Comparison of ENCODE assay signal across 11 cellular contexts in the genomic region with DNA sequence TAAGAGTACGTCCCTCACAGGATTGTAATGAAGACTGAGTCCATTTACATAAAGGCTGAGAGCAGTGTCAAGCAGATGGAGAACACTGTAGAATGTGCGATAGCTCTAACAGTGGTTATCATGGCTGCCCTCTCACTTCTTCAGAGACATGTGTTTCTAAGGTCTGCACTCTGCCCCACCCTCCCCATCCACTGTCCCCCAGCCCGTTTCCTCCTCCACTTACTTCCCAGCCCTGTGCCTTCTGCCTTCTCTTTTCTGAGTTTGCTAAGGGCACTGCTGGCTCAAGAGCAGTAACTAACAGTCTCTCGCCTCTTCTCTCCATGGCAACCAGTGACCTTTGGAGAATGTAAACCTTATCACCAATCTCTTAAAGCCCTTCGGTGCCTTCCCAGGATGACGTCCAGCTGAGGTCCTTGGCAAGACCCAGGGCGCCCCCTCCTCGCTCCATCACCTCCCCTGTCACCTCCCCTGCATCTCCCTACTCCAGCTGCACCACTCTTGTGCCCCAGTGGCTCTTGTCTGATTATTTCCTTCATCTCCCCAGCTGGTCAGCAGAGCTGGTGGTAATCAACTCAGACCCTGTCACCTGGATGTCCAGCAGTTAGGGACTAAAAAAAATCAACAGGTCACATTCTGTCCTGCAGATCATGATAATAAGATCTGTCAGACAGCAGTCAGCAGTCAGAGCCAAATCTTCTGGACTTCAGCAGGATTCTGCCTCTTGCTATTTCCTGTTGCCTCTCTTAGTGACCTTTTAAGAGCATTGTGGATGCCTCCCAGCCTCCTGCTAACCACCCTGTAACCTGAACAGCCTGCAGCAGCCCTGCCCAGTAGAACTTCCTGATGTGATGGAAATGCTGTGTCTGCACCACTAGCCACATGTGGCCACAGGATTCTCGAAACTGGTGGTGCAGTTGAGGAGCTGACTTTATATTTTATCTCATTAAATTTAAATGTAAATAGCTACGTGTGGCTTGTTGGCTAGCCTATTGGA. TPM values are rescaled to one million over a fixed set of nuclear protein-coding genes. Genes with fewer than 3 reads are reported as not detected.
A peak's percentile ranks its signal among the peaks of the same experiment; 100 is the strongest.
DNase-seq lines count a peak whose midpoint lies in the region; ATAC-seq, FAIRE-seq and TF ChIP-seq lines count a peak whose summit lies in the region.
"Had no signal": no experiment of that assay in that cellular context is flagged by ENCODE, and none has a peak within 500 bp of the region (broad histone marks: within the 10 kb centered on the region; RNA-seq: fewer than 3 reads in every experiment).

No MANE protein-coding gene starts in this region.

- BruUV-seq in HepG2 (replicated peaks; lab: Mats Ljungman, UMichigan): no TSS peak

- POLR2A ChIA-PET in HepG2 (lab: Yijun Ruan, JAX): no interaction called here
- POLR2A ChIA-PET in activated CD8-positive, alpha-beta T cell treated with anti-CD3 and anti-CD28 coated beads, Interleukin-2, amount 10 ng/mL, durations not matched to agents 7 days and 5 days (lab: Charles Lee): no interaction called here

- H3K9ac ChIP-seq in HepG2 (ENCODE audit: insufficient read depth, low read depth, low read length): no peak overlapping the region
- H3K9ac ChIP-seq in Karpas-422 (ENCODE audit: low read length): no peak overlapping the region

- H3K9me3 ChIP-seq in right lobe of liver (no peaks in the 10 kb centered on the region), HepG2 (ENCODE audit: low read length) (no peaks in the 10 kb centered on the region), Karpas-422 (ENCODE audit: low read length) (no peaks in the 10 kb centered on the region)

- H3K9me2 ChIP-seq in Karpas-422 (replicated peaks; ENCODE audit: insufficient read depth, low read length): no peaks in the 10 kb centered on the region

- H3K4me1 Mint-ChIP-seq in activated CD8-positive, alpha-beta T cell treated with anti-CD3 and anti-CD28 coated beads, Interleukin-2, amount 10 ng/mL, durations not matched to agents 7 days and 5 days (ENCODE audit: low read depth): peaks cover 37% of the 10 kb centered on the region

- no peak for TF ChIP-seq EP300 in HepG2 (IDR thresholded peaks at IDR 0.05; ENCODE audit: low read depth in 2 of 2, low read length in 2 of 2)
- no peak for TF ChIP-seq EP300 in HepG2 (CRISPR knock-in tag; IDR thresholded peaks at IDR 0.05; ENCODE audit: borderline replicate concordance)

- TF ChIP-seq CTCF in right lobe of liver (IDR thresholded peaks at IDR 0.05) (no peak), HepG2 (CRISPR knock-in tag; IDR thresholded peaks at IDR 0.05) (no peak)

- H3K36me3 Mint-ChIP-seq in activated CD8-positive, alpha-beta T cell treated with anti-CD3 and anti-CD28 coated beads, Interleukin-2, amount 10 ng/mL, durations not matched to agents 7 days and 5 days (ENCODE audit: low read depth): peaks cover 20% of the 10 kb centered on the region

- H3K4me3 Mint-ChIP-seq in activated CD8-positive, alpha-beta T cell treated with anti-CD3 and anti-CD28 coated beads, Interleukin-2, amount 10 ng/mL, durations not matched to agents 7 days and 5 days: peak overlapping the region; percentile 10

- WGBS in right lobe of liver (ENCODE audit: insufficient coverage, low coverage, low lambda C conversion rate, missing lambda C conversion rate): 53% methylated on average over 9 of the region's 10 CpGs
- WGBS in HepG2 (ENCODE audit: low lambda C conversion rate): 94% methylated on average over 10 of the region's 10 CpGs

- H3K4me1 ChIP-seq in right lobe of liver: peaks cover 0 to 8% (median 3%) of the 10 kb centered on the region in 4 donors
- peaks cover 49% of the 10 kb centered on the region for H3K4me1 ChIP-seq in HepG2 (ENCODE audit: insufficient read depth, low read length)
- no peaks in the 10 kb centered on the region for H3K4me1 ChIP-seq in Karpas-422 (ENCODE audit: low read length)

- no peaks in the 10 kb centered on the region for H3K27me3 ChIP-seq in right lobe of liver
- H3K27me3 ChIP-seq in HepG2 (ENCODE audit: control insufficient read depth in 1 of 2, insufficient read depth in 2 of 2, low read length in 2 of 2): no peaks in the 10 kb centered on the region
- no peaks in the 10 kb centered on the region for H3K27me3 ChIP-seq in Karpas-422 (ENCODE audit: low read length)

- intact Hi-C loops in right lobe of liver (cut with DNase I) (no loop called here), HepG2 (cut with micrococcal nuclease; ENCODE audit: unreplicated experiment) (no loop called here)

- DNase-seq in right lobe of liver: no peak
- no peak for DNase-seq in HepG2 (ENCODE audit: low spot score)
- peak; percentile 56 for DNase-seq in activated CD8-positive, alpha-beta T cell treated with anti-CD3 and anti-CD28 coated beads, Interleukin-2, amount 10 ng/mL, durations not matched to agents 7 days and 5 days
- DNase-seq in hepatic stellate cell (ENCODE audit: low spot score): peak; percentile 25
- no peak for DNase-seq in NCI-H187 treated with DMSO at 0.1 percent for 48 hours (lab: John Stamatoyannopoulos, UW)
- no peak for DNase-seq in stimulated activated CD8-positive, alpha-beta memory T cell treated with anti-CD3 and anti-CD28 coated beads, Interleukin-4, amount 100 ng/mL, for 48 hours
- DNase-seq in Karpas-422: no peak
- no peak for DNase-seq in NCI-H748 (lab: John Stamatoyannopoulos, UW; ENCODE audit: unreplicated experiment)
- DNase-seq: hippocampal formation had no signal

- H3K27ac Mint-ChIP-seq in activated CD8-positive, alpha-beta T cell treated with anti-CD3 and anti-CD28 coated beads, Interleukin-2, amount 10 ng/mL, durations not matched to agents 7 days and 5 days: peak overlapping the region; percentile 65

- TF ChIP-seq RAD21 in HepG2 (CRISPR knock-in tag; IDR thresholded peaks at IDR 0.05): no peak

- no peak for FAIRE-seq in HepG2 (lab: Jason Lieb, UNC)

- H3K4me2 ChIP-seq in HepG2 (ENCODE audit: low read depth, low read length) (no peak overlapping the region), Karpas-422 (ENCODE audit: low read depth, low read length, poor library complexity, severe bottlenecking) (no peak overlapping the region)

- ATAC-seq in right lobe of liver (peak; percentile 42 to 69 (median 48)), HepG2 (no peak; the same call in 2 of the 3 replicates)
- peak; percentile 84 for ATAC-seq in activated CD8-positive, alpha-beta T cell treated with anti-CD3 and anti-CD28 coated beads, Interleukin-2, amount 10 ng/mL, durations not matched to agents 7 days and 5 days
- ATAC-seq: HCT116 had no signal

- H3K36me3 ChIP-seq in right lobe of liver (peaks cover 0 to 18% (median 9%) of the 10 kb centered on the region in 4 donors), HepG2 (replicated peaks in 1 of 2; ENCODE audit: control insufficient read depth in 1 of 2, insufficient read depth in 2 of 2, low read length in 2 of 2) (peaks cover 15 to 64% of the 10 kb centered on the region in 2 experiments), Karpas-422 (ENCODE audit: insufficient read depth, low read length) (0 out of 2 replicates have a peak, but pooled peaks cover 5% of the 10 kb centered on the region)

- no peak for TF ChIP-seq POLR2A in right lobe of liver (IDR thresholded peaks at IDR 0.05)
- no peak for TF ChIP-seq POLR2A in HepG2 (IDR thresholded peaks at IDR 0.05; ENCODE audit: insufficient read depth in 1 of 2, low read depth in 2 of 2, low read length in 2 of 2)

- no peaks in the 10 kb centered on the region for H3K9me3 Mint-ChIP-seq in activated CD8-positive, alpha-beta T cell treated with anti-CD3 and anti-CD28 coated beads, Interleukin-2, amount 10 ng/mL, durations not matched to agents 7 days and 5 days (ENCODE audit: insufficient read depth)

- H3K79me2 ChIP-seq in HepG2 (ENCODE audit: insufficient read depth, low read length) (peaks cover 59% of the 10 kb centered on the region), Karpas-422 (ENCODE audit: low read length) (peaks cover 73% of the 10 kb centered on the region)

- H4K20me1 ChIP-seq in HepG2 (ENCODE audit: insufficient read depth, low read length) (peaks cover 3% of the 10 kb centered on the region; the same call in 1 of the 2 replicates), Karpas-422 (ENCODE audit: insufficient read depth, low read depth, low read length) (no peaks in the 10 kb centered on the region)

- H3K27ac ChIP-seq in right lobe of liver (no peak overlapping the region), HepG2 (ENCODE audit: extremely low read length, insufficient read depth, low read length) (no peak overlapping the region), Karpas-422 (ENCODE audit: low read length) (no peak overlapping the region)

- H3K27me3 Mint-ChIP-seq in activated CD8-positive, alpha-beta T cell treated with anti-CD3 and anti-CD28 coated beads, Interleukin-2, amount 10 ng/mL, durations not matched to agents 7 days and 5 days (ENCODE audit: low read depth): no peaks in the 10 kb centered on the region

- H2AFZ ChIP-seq in HepG2 (ENCODE audit: low read length) (no peak overlapping the region), Karpas-422 (ENCODE audit: low read length) (no peak overlapping the region)

- in situ Hi-C loops in HepG2 (cut with HindIII; ENCODE audit: extremely low pct_ligation_motif_present, low pct_unique_long_range_greater_than_20kb): no loop called here

- CTCF ChIA-PET in HepG2 (lab: Yijun Ruan, JAX; ENCODE audit: low intra/inter-chr PET ratio, low total read pairs): no interaction called here
- CTCF ChIA-PET in activated CD8-positive, alpha-beta T cell treated with anti-CD3 and anti-CD28 coated beads, Interleukin-2, amount 10 ng/mL, durations not matched to agents 7 days and 5 days (lab: Charles Lee): interaction anchor here (1.1 to 4.7 kb wide), 3 partner anchors 9 to 148 kb away, joined by 5 to 30 read pairs (median 9); a partner anchor contains a TSS

- H3K4me3 ChIP-seq in right lobe of liver (no peak overlapping the region), HepG2 (replicated peaks in 1 of 3; ENCODE audit: insufficient read depth in 1 of 3, low read depth in 2 of 3, low read length in 3 of 3) (no peak overlapping the region), Karpas-422 (ENCODE audit: low read length) (no peak overlapping the region)

RNA-seq across cellular contexts. Expression of a gene that starts 9.0 kb away (rescaled TPM):
- total RNA-seq in right lobe of liver: 10 to 100 TPM; 12.5 to 30.4 (median 24.7) TPM
- 24.1 and 30.0 TPM in 2 replicates for total RNA-seq in HepG2 (2016; rRNA removed; fragmentation: Illumina TruSeq; extraction: Trizol)
- 25.5 and 29.4 TPM in 2 replicates for total RNA-seq in HepG2 (2016; cell fraction: cytosol; rRNA removed; fragmentation: Illumina TruSeq; extraction: Trizol; ENCODE audit: low read depth)
- 24.7 and 31.9 TPM in 2 replicates for total RNA-seq in HepG2 (2016; cell fraction: insoluble cytoplasmic fraction; rRNA removed; fragmentation: Illumina TruSeq; extraction: Trizol)
- total RNA-seq in HepG2 (2016; cell fraction: membrane; rRNA removed; fragmentation: Illumina TruSeq; extraction: Trizol): 28.9 and 35.6 TPM in 2 replicates
- total RNA-seq in HepG2 (2016; cell fraction: nucleus; rRNA removed; fragmentation: Illumina TruSeq; extraction: Trizol): 15.6 and 16.2 TPM in 2 replicates
- 19.7 and 26.0 TPM in 2 replicates for polyA plus RNA-seq in HepG2 (2011; rRNA removed)
- polyA plus RNA-seq in HepG2 (2011; cell fraction: cytosol; rRNA removed): 28.8 and 35.4 TPM in 2 replicates
- 8.9 and 9.0 TPM in 2 replicates for polyA plus RNA-seq in HepG2 (2011; cell fraction: nucleus; rRNA removed)
- polyA plus RNA-seq in HepG2 (2012): 30.1 and 34.1 TPM in 2 replicates
- polyA plus RNA-seq in HepG2 (2016; cell fraction: cytosol; fragmentation: Illumina TruSeq; extraction: Trizol; ENCODE audit: low read depth): 109 and 135 TPM in 2 replicates
- polyA plus RNA-seq in HepG2 (2016; cell fraction: insoluble cytoplasmic fraction; fragmentation: Illumina TruSeq; extraction: Trizol; ENCODE audit: low read depth): 95.1 and 107 TPM in 2 replicates
- 101 and 113 TPM in 2 replicates for polyA plus RNA-seq in HepG2 (2016; cell fraction: membrane; fragmentation: Illumina TruSeq; extraction: Trizol; ENCODE audit: low read depth)
- 51.3 and 52.8 TPM in 2 replicates for polyA plus RNA-seq in HepG2 (2016; cell fraction: nucleus; fragmentation: Illumina TruSeq; extraction: Trizol; ENCODE audit: insufficient read depth, low read depth)
- polyA minus RNA-seq in HepG2 (2011; rRNA and poly(A)+ RNA removed; ENCODE audit: low replicate concordance): 11.0 and 13.3 TPM in 2 replicates
- 8.1 and 11.8 TPM in 2 replicates for polyA minus RNA-seq in HepG2 (2011; cell fraction: cytosol; rRNA and poly(A)+ RNA removed)
- 12.6 and 14.2 TPM in 2 replicates for polyA minus RNA-seq in HepG2 (2011; cell fraction: nucleus; rRNA and poly(A)+ RNA removed)
- 10 to 100 TPM; 21.7 to 23.2 TPM for total RNA-seq in activated CD8-positive, alpha-beta T cell treated with anti-CD3 and anti-CD28 coated beads, Interleukin-2, amount 10 ng/mL, durations not matched to agents 7 days and 5 days
- total RNA-seq in Karpas-422 (2014; rRNA removed; shearing (Covaris generic); ENCODE audit: low replicate concordance): 8.3 and 26.3 TPM in 2 replicates

RNA-seq across cellular contexts. Expression of a gene that starts 30.6 kb away (rescaled TPM):
- not detected for total RNA-seq in right lobe of liver
- not detected in 2 replicates for total RNA-seq in HepG2 (2016; rRNA removed; fragmentation: Illumina TruSeq; extraction: Trizol)
- not detected in 2 replicates for total RNA-seq in HepG2 (2016; cell fraction: cytosol; rRNA removed; fragmentation: Illumina TruSeq; extraction: Trizol; ENCODE audit: low read depth)
- not detected in 2 replicates for total RNA-seq in HepG2 (2016; cell fraction: insoluble cytoplasmic fraction; rRNA removed; fragmentation: Illumina TruSeq; extraction: Trizol)
- not detected in 2 replicates for total RNA-seq in HepG2 (2016; cell fraction: membrane; rRNA removed; fragmentation: Illumina TruSeq; extraction: Trizol)
- not detected in 2 replicates for total RNA-seq in HepG2 (2016; cell fraction: nucleus; rRNA removed; fragmentation: Illumina TruSeq; extraction: Trizol)
- polyA plus RNA-seq in HepG2 (2011; rRNA removed): not detected in 2 replicates
- polyA plus RNA-seq in HepG2 (2011; cell fraction: cytosol; rRNA removed): 0.03 TPM in 1 of 2 replicates, not detected in the other
- not detected in 2 replicates for polyA plus RNA-seq in HepG2 (2011; cell fraction: nucleus; rRNA removed)
- polyA plus RNA-seq in HepG2 (2012): not detected in 2 replicates
- polyA plus RNA-seq in HepG2 (2016; cell fraction: cytosol; fragmentation: Illumina TruSeq; extraction: Trizol; ENCODE audit: low read depth): not detected in 2 replicates
- not detected in 2 replicates for polyA plus RNA-seq in HepG2 (2016; cell fraction: insoluble cytoplasmic fraction; fragmentation: Illumina TruSeq; extraction: Trizol; ENCODE audit: low read depth)
- polyA plus RNA-seq in HepG2 (2016; cell fraction: membrane; fragmentation: Illumina TruSeq; extraction: Trizol; ENCODE audit: low read depth): not detected in 2 replicates
- polyA plus RNA-seq in HepG2 (2016; cell fraction: nucleus; fragmentation: Illumina TruSeq; extraction: Trizol; ENCODE audit: insufficient read depth, low read depth): not detected in 2 replicates
- not detected in 2 replicates for polyA minus RNA-seq in HepG2 (2011; rRNA and poly(A)+ RNA removed; ENCODE audit: low replicate concordance)
- polyA minus RNA-seq in HepG2 (2011; cell fraction: cytosol; rRNA and poly(A)+ RNA removed): not detected in 2 replicates
- not detected in 2 replicates for polyA minus RNA-seq in HepG2 (2011; cell fraction: nucleus; rRNA and poly(A)+ RNA removed)
- total RNA-seq in activated CD8-positive, alpha-beta T cell treated with anti-CD3 and anti-CD28 coated beads, Interleukin-2, amount 10 ng/mL, durations not matched to agents 7 days and 5 days: not detected
- total RNA-seq in Karpas-422 (2014; rRNA removed; shearing (Covaris generic); ENCODE audit: low replicate concordance): not detected in 2 replicates
- total RNA-seq: activated CD8-positive, alpha-beta memory T cell treated with anti-CD3 and anti-CD28 coated beads for 36 hours had no signal

Comparison
In these comparisons a context has a peak if more than half of its experiments do, and no peak if none do; other contexts are left out.
1. DNase-seq: peak in activated CD8-positive, alpha-beta T cell treated with anti-CD3 and anti-CD28 coated beads, Interleukin-2, amount 10 ng/mL, durations not matched to agents 7 days and 5 days (single experiment) and hepatic stellate cell (single experiment); none in right lobe of liver (0 of 3), HepG2 (single experiment), NCI-H187 treated with DMSO at 0.1 percent for 48 hours (single experiment), stimulated activated CD8-positive, alpha-beta memory T cell treated with anti-CD3 and anti-CD28 coated beads, Interleukin-4, amount 100 ng/mL, for 48 hours (single experiment), Karpas-422 (single experiment) and NCI-H748 (single experiment).